In genomic region chr1:206052919-206053534, GRCh38 we compare ENCODE assay signal across 1 cellular context.
A peak's percentile ranks its signal among the peaks of the same experiment; 100 is the strongest.
TF ChIP-seq lines count a peak whose summit lies in the region.
"Not testable (repeated sequence)": the region's sequence is repeated elsewhere in the genome, so short reads cannot be mapped to it uniquely, and the experiment has no call there.

Gene RHEX (plus strand): TSS chr1:206053173. CDS start chr1:206097829, 44,656 bp downstream.

TF ChIP-seq in HepG2, 621 proteins besides CTCF, POLR2A, EP300 and RAD21 (continued from another document and continues in another):
- TF ChIP-seq ZNF782 (CRISPR knock-in tag; IDR thresholded peaks at IDR 0.05; ENCODE audit: borderline replicate concordance) (0 out of 2 replicates have a peak, but pooled peaks have one; percentile 72), BCL3 (CRISPR knock-in tag; IDR thresholded peaks at IDR 0.05) (0 out of 2 replicates have a peak, but pooled peaks have one; percentile 45), ZNF607 (CRISPR knock-in tag; IDR thresholded peaks at IDR 0.05; ENCODE audit: borderline replicate concordance) (peak; percentile 55; the same call in 1 of the 2 replicates), ARID5B (CRISPR knock-in tag; IDR thresholded peaks at IDR 0.05) (peak; percentile 70), ZNF572 (CRISPR knock-in tag; IDR thresholded peaks at IDR 0.05) (0 out of 2 replicates have a peak, but pooled peaks have one; percentile 67), FOXP1 (IDR thresholded peaks at IDR 0.05) (0 out of 2 replicates have a peak, but pooled peaks have one; percentile 14), THAP11 (CRISPR knock-in tag; IDR thresholded peaks at IDR 0.05) (0 out of 2 replicates have a peak, but pooled peaks have one; percentile 12), ZBTB38 (CRISPR knock-in tag; IDR thresholded peaks at IDR 0.05) (peak; percentile 81; the same call in 1 of the 2 replicates), NONO (CRISPR knock-in tag; conservative IDR thresholded peaks at IDR 0.05) (peak; percentile 33; the same call in 1 of the 2 replicates), PAXIP1 (CRISPR knock-in tag; conservative IDR thresholded peaks at IDR 0.05) (peak; percentile 66), THRA (CRISPR knock-in tag; IDR thresholded peaks at IDR 0.05; ENCODE audit: borderline replicate concordance) (peak; percentile 74), PATZ1 (CRISPR knock-in tag; IDR thresholded peaks at IDR 0.05) (peak; percentile 30; the same call in 1 of the 2 replicates), ZNF292 (CRISPR knock-in tag; IDR thresholded peaks at IDR 0.05; ENCODE audit: borderline replicate concordance, low read depth) (peak; percentile 82), DMAP1 (CRISPR knock-in tag; IDR thresholded peaks at IDR 0.05) (peak; percentile 49; the same call in 1 of the 2 replicates), ZNF691 (CRISPR knock-in tag; IDR thresholded peaks at IDR 0.05; ENCODE audit: borderline replicate concordance, low read depth) (peak; percentile 52; the same call in 1 of the 2 replicates), TOE1 (CRISPR knock-in tag; IDR thresholded peaks at IDR 0.05) (0 out of 2 replicates have a peak, but pooled peaks have one; percentile 19), ZNF280D (CRISPR knock-in tag; IDR thresholded peaks at IDR 0.05) (0 out of 2 replicates have a peak, but pooled peaks have one; percentile 38), ZMYM2 (CRISPR knock-in tag; IDR thresholded peaks at IDR 0.05) (peak; percentile 68; the same call in 1 of the 2 replicates), JUND (CRISPR knock-in tag; IDR thresholded peaks at IDR 0.05) (peak; percentile 56; the same call in 1 of the 2 replicates), ZNF772 (CRISPR knock-in tag; IDR thresholded peaks at IDR 0.05) (peak; percentile 63; the same call in 1 of the 2 replicates), SRY (CRISPR knock-in tag; IDR thresholded peaks at IDR 0.05) (peak; percentile 44; the same call in 1 of the 2 replicates), ZNF256 (CRISPR knock-in tag; conservative IDR thresholded peaks at IDR 0.05) (peak; percentile 67), ZNF737 (CRISPR knock-in tag; IDR thresholded peaks at IDR 0.05; ENCODE audit: borderline replicate concordance) (peak; percentile 12; the same call in 1 of the 2 replicates), HOXA5 (CRISPR knock-in tag; IDR thresholded peaks at IDR 0.05) (peak; percentile 68; the same call in 1 of the 2 replicates), ZFX (CRISPR knock-in tag; IDR thresholded peaks at IDR 0.05; ENCODE audit: low read depth) (peak; percentile 94), ZFY (CRISPR knock-in tag; IDR thresholded peaks at IDR 0.05) (peak; percentile 85), HOMEZ (CRISPR knock-in tag; IDR thresholded peaks at IDR 0.05; ENCODE audit: low read depth) (peak; percentile 33; the same call in 1 of the 2 replicates), YEATS2 (CRISPR knock-in tag; IDR thresholded peaks at IDR 0.05; ENCODE audit: borderline replicate concordance) (peak; percentile 32; the same call in 1 of the 2 replicates), ZNF891 (CRISPR knock-in tag; IDR thresholded peaks at IDR 0.05) (peak; percentile 83; the same call in 1 of the 2 replicates), HDAC1 (CRISPR knock-in tag; IDR thresholded peaks at IDR 0.05) (peak; percentile 82), SAP130 (CRISPR knock-in tag; IDR thresholded peaks at IDR 0.05; ENCODE audit: low read depth) (peak; percentile 72), MYC (CRISPR knock-in tag; IDR thresholded peaks at IDR 0.05; ENCODE audit: borderline replicate concordance) (peak; percentile 57; the same call in 1 of the 2 replicates), LCORL (CRISPR knock-in tag; IDR thresholded peaks at IDR 0.05) (peak; percentile 82; the same call in 1 of the 2 replicates), SALL1 (CRISPR knock-in tag; IDR thresholded peaks at IDR 0.05) (peak; percentile 83), ZNF12 (CRISPR knock-in tag; IDR thresholded peaks at IDR 0.05) (peak; percentile 62; the same call in 1 of the 2 replicates), NCOA2 (CRISPR knock-in tag; IDR thresholded peaks at IDR 0.05) (0 out of 2 replicates have a peak, but pooled peaks have one; percentile 14), MIER3 (CRISPR knock-in tag; IDR thresholded peaks at IDR 0.05; ENCODE audit: borderline replicate concordance) (0 out of 2 replicates have a peak, but pooled peaks have one; percentile 44)
- TF ChIP-seq FOXP1 (CRISPR knock-in tag; IDR thresholded peaks at IDR 0.05); NONO (IDR thresholded peaks at IDR 0.05); LCORL (IDR thresholded peaks at IDR 0.05): not testable (repeated sequence)
